1 cellular context compared by ENCODE assay signal in the genomic region with DNA sequence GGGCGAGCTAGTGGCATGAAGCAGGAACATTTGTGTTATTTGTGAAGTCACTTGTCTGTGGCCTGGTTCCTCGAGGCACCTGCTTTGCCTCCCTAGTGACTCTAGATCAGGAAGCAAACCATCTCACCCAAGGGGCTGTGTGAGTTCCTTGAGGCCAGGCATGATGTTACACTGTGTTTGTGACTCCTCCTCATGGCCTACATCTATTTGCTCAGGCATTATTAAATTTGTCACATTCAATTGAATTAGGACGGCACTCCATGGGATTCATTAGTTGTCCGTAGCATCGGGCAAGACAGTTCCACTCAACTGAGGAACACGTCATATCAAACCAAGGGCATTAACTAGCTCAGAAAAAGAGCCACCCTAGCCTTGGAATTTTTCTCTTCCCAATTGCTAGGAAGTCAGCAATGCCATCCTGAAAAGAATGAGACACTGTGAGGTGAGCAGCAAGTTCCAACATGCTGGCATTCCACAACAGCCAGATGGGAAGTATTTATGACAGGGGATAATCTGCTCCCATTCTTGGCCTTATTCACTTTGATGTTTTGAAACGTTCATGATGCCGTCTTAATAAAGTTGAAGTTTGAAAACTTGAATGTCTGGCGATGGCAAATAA.
TF ChIP-seq lines count a peak whose summit lies in the region.

No MANE protein-coding gene starts in this region.

TF ChIP-seq in H1, 55 proteins besides CTCF, POLR2A, EP300 and RAD21:
- TF ChIP-seq, protein P1, sequence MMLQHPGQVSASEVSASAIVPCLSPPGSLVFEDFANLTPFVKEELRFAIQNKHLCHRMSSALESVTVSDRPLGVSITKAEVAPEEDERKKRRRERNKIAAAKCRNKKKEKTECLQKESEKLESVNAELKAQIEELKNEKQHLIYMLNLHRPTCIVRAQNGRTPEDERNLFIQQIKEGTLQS (IDR thresholded peaks at IDR 0.05; ENCODE audit: insufficient read depth, low read depth, low read length) = no peak
- TF ChIP-seq SP1 (IDR thresholded peaks at IDR 0.05; ENCODE audit: low read depth, low read length) (no peak), CBX8 (IDR thresholded peaks at IDR 0.05; ENCODE audit: borderline replicate concordance, low read depth, low read length) (no peak), CTBP2 (IDR thresholded peaks at IDR 0.05; ENCODE audit: borderline replicate concordance, insufficient read depth, insufficient read length, low read length) (no peak), TCF12 (IDR thresholded peaks at IDR 0.05; ENCODE audit: low read depth, low read length) (no peak)
TF ChIP-seq in H1: peak in this region for 0.
